9 cellular contexts compared by ENCODE assay signal in the genomic region with DNA sequence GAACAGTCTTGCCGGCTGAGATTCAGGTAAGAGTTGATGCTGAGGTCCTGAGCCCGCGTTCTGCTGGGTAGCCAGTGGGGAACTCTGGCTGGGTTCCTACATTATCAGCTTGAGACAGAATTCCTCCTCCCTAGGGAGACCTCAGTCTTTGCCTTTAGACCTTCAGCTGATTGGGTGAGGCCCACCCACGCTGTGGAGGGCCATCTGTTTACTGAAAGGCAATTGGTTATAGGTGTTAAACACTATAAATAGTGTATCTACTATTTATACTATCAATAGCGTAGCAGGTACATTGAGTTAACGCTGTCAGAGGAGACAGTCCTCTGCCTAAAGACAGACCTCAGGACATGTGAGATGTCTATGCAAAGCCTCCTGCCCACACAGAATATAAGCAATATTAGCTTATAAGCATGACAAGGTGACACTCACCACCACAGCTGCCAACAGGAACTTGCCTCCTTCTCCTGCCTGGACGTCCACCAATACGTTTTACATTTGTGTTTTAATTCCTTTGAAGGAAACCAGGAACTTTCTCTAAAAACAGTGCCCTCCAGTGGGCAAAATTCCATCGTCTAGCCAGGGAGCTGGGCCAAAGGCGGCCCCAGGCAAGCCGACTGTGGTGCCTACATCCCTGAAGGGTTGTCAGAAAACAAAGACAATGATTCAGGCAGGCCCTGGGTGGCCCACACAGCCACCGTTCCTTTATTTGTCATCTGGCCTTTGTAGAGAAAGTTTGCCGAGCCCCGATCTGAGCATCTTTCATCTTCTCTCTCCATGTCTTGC. TPM values are rescaled to one million over a fixed set of nuclear protein-coding genes. Genes with fewer than 3 reads are reported as not detected.
DNase-seq lines count a peak whose midpoint lies in the region; ATAC-seq, FAIRE-seq and TF ChIP-seq lines count a peak whose summit lies in the region.
"Had no signal": no experiment of that assay in that cellular context is flagged by ENCODE, and none has a peak within 500 bp of the region (broad histone marks: within the 10 kb centered on the region; RNA-seq: fewer than 3 reads in every experiment).

No MANE protein-coding gene starts in this region.

- 33 to 35% methylated on average over 14 of the region's 14 CpGs for WGBS in pancreas, 2 donors

- H3K4me1 ChIP-seq in pancreas = no peaks in the 10 kb centered on the region

- FAIRE-seq in bronchial epithelial cell (lab: Jason Lieb, UNC) = no peak
- no peak for FAIRE-seq in pancreas (lab: Jason Lieb, UNC)
- FAIRE-seq: A204.1 had no signal

- H3K27me3 ChIP-seq in bronchial epithelial cell (ENCODE audit: control insufficient read depth, insufficient read depth, low read length) (no peaks in the 10 kb centered on the region), pancreas (peaks cover 0 to 4% (median 0%) of the 10 kb centered on the region in 4 donors)

- no peaks in the 10 kb centered on the region for H3K9me3 ChIP-seq in pancreas

- H3K27ac ChIP-seq in pancreas = no peak overlapping the region

- DNase-seq in DMS 273 (lab: John Stamatoyannopoulos, UW; ENCODE audit: unreplicated experiment) = peak; percentile 83
- no peak for DNase-seq in DMS 273 treated with DMSO at 0.1 percent for 48 hours (lab: John Stamatoyannopoulos, UW)
- DNase-seq in M059J (ENCODE audit: low read depth) = peak; percentile 43
- DNase-seq in bronchial epithelial cell (ENCODE audit: low read depth) = peak; percentile 20
- peak in 3 of 6 donors; percentile 21 to 63 (median 48) for DNase-seq in pancreas
- no peak for DNase-seq in COLO668 (lab: John Stamatoyannopoulos, UW; ENCODE audit: unreplicated experiment)

- no peaks in the 10 kb centered on the region for H3K36me3 ChIP-seq in bronchial epithelial cell (ENCODE audit: control insufficient read depth, insufficient read depth, low read length)
- H3K36me3 ChIP-seq in pancreas = no peaks in the 10 kb centered on the region

- H3K4me3 ChIP-seq in bronchial epithelial cell (ENCODE audit: low read depth, low read length) (no peak overlapping the region), pancreas (no peak overlapping the region)

- intact Hi-C loops in pancreas (cut with DNase I) = loop anchor here in 1 of 3 donors (10.0 kb wide), 1 partner anchor 442 kb away; no protein-coding TSS in a partner anchor

- TF ChIP-seq CTCF in bronchial epithelial cell (IDR thresholded peaks at IDR 0.05; ENCODE audit: insufficient read depth, low read length, severe bottlenecking) (peak; percentile 30), pancreas (IDR thresholded peaks at IDR 0.05) (peak; percentile 15 to 30 (median 28))

- peak; percentile 24 to 73 (median 62) for ATAC-seq in pancreas
- no peak for ATAC-seq in HG03175 (IDR thresholded peaks at IDR 0.05; ENCODE audit: unreplicated experiment)
- no peak for ATAC-seq in GM18502 (IDR thresholded peaks at IDR 0.05; ENCODE audit: poor library complexity, unreplicated experiment)

RNA-seq across cellular contexts. Expression of a gene that starts 58.8 kb away (rescaled TPM):
- total RNA-seq in M059J (2014; rRNA removed; shearing (Covaris generic)) = 440 and 573 TPM in 2 replicates
- total RNA-seq in bronchial epithelial cell (14.2 and 36.6 TPM in 2 replicates), pancreas (10 to 100 TPM; 24.9 to 59.2 (median 50.3) TPM)
- 10 to 100 TPM; 13.0 to 23.8 TPM for polyA plus RNA-seq in pancreas

Comparison
In these comparisons a context has a peak if more than half of its experiments do, and no peak if none do; other contexts are left out.
1. DNase-seq: peak in DMS 273 (single experiment), M059J (single experiment) and bronchial epithelial cell (single experiment); none in DMS 273 treated with DMSO at 0.1 percent for 48 hours (single experiment) and COLO668 (single experiment).
2. ATAC-seq: peak in pancreas (4 of 4); none in HG03175 (single experiment) and GM18502 (single experiment).